ENCODE assay signal across 39 cellular contexts in the genomic region with DNA sequence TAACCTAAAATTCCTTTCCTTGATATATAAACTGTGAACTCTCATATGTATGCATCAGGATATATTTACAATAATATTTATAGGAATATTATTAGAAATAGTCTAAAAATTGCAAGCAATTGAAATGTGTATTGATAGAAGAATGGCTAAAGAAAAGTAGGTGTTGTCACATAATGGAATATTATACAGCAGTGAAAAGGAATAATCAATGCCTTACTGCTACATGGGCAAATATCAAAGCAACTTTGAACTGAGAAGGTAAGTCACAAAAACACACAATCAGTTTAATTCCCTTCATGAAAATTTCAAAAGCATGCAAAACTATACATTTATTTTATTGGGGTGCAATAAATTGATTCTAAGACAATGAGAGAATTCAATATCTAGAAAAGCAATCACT.
"Had no signal": no experiment of that assay in that cellular context is flagged by ENCODE, and none has a peak within 500 bp of the region (broad histone marks: within the 10 kb centered on the region; RNA-seq: fewer than 3 reads in every experiment).

No MANE protein-coding gene starts in this region.

- H3K27me3 ChIP-seq: adrenal gland, ascending aorta, body of pancreas, brain microvascular endothelial cell, breast epithelium, cardiac muscle cell had no signal

- H3K36me3 Mint-ChIP-seq: activated naive CD8-positive, alpha-beta T cell treated with anti-CD3 and anti-CD28 coated beads for 36 hours; brain had no signal

- ATAC-seq: activated naive CD4-positive, alpha-beta T cell treated with anti-CD3 and anti-CD28 coated beads, Interleukin-2, amount 50 U/mL, for 72 hours; activated naive CD8-positive, alpha-beta T cell treated with anti-CD3 and anti-CD28 coated beads, Interleukin-2, amount 50 U/mL, for 24 hours; activated T-cell treated with anti-CD3 and anti-CD28 coated beads, Interleukin-2, amount 50 U/mL, for 4 hours; activated T-cell treated with anti-CD3 and anti-CD28 coated beads, Interleukin-2, amount 50 U/mL, for 72 hours; activated T-helper 17 cell treated with anti-CD3 and anti-CD28 coated beads, Interleukin-2, amount 50 U/mL, for 72 hours; body of pancreas had no signal

- H3K27ac Mint-ChIP-seq: activated naive CD4-positive, alpha-beta T cell treated with anti-CD3 and anti-CD28 coated beads for 36 hours; activated naive CD4-positive, alpha-beta T cell treated with anti-CD3 and anti-CD28 coated beads, Interleukin-2, amount 10 ng/mL, durations not matched to agents 7 days and 5 days; activated naive CD4-positive, alpha-beta T cell treated with anti-CD3 and anti-CD28 coated beads, Interleukin-2, amount 50 U/mL, for 24 hours; activated naive CD4-positive, alpha-beta T cell treated with anti-CD3 and anti-CD28 coated beads, Interleukin-2, amount 50 U/mL, for 72 hours; activated naive CD8-positive, alpha-beta T cell; activated naive CD8-positive, alpha-beta T cell treated with anti-CD3 and anti-CD28 coated beads for 36 hours; activated naive CD8-positive, alpha-beta T cell treated with anti-CD3 and anti-CD28 coated beads, Interleukin-2, amount 10 ng/mL, durations not matched to agents 7 days and 5 days; activated naive CD8-positive, alpha-beta T cell treated with anti-CD3 and anti-CD28 coated beads, Interleukin-2, amount 50 U/mL, for 24 hours; activated T-cell treated with anti-CD3 and anti-CD28 coated beads, Interleukin-2, amount 50 U/mL, for 24 hours; activated T-cell treated with anti-CD3 and anti-CD28 coated beads, Interleukin-2, amount 50 U/mL, for 72 hours; activated T-helper 1 cell treated with anti-CD3 and anti-CD28 coated beads, Interleukin-12 subunit alpha, Interleukin-12 subunit beta, Interleukin-2, Interleukin-4 antibody, amounts not matched to agents 30 ng/mL and 10 ng/mL and 1 ng/mL, durations not matched to agents 14 hours and 24 hours and 36 hours; activated T-helper 17 cell treated with anti-CD3 and anti-CD28 coated beads, Interleukin-2, amount 50 U/mL, for 72 hours; activated T-helper 2 cell treated with anti-CD3 and anti-CD28 coated beads, Interferon-gamma antibody, Interleukin-2, Interleukin-4, amounts not matched to agents 10 μg/mL and 5 μg/mL and 100 μg/mL, durations not matched to agents 14 hours and 24 hours and 36 hours; brain had no signal

- FAIRE-seq: astrocyte, bronchial epithelial cell had no signal

- H3K36me3 ChIP-seq: adrenal gland, ascending aorta, brain microvascular endothelial cell, breast epithelium, cardiac muscle cell had no signal

- DNase-seq: activated effector memory CD4-positive, alpha-beta T cell treated with anti-CD3 and anti-CD28 coated beads, Interleukin-2, amount 50 U/mL, for 16 hours; activated effector memory CD4-positive, alpha-beta T cell treated with Interleukin-2 at 50 U/mL for 16 hours; activated gamma-delta T cell; activated gamma-delta T cell treated with Interleukin-2 at 50 U/mL for 16 hours; activated naive CD4-positive, alpha-beta T cell; activated naive CD4-positive, alpha-beta T cell treated with anti-CD3 and anti-CD28 coated beads for 36 hours; activated naive CD4-positive, alpha-beta T cell treated with anti-CD3 and anti-CD28 coated beads, Interleukin-2, amount 10 ng/mL, durations not matched to agents 7 days and 5 days; activated naive CD4-positive, alpha-beta T cell treated with anti-CD3 and anti-CD28 coated beads, Interleukin-2, amount 50 U/mL, for 16 hours; activated naive CD4-positive, alpha-beta T cell treated with Interleukin-2 at 50 U/mL for 16 hours; activated naive CD8-positive, alpha-beta T cell treated with anti-CD3 and anti-CD28 coated beads for 36 hours; activated naive CD8-positive, alpha-beta T cell treated with anti-CD3 and anti-CD28 coated beads, Interleukin-2, amount 10 ng/mL, durations not matched to agents 7 days and 5 days; activated naive CD8-positive, alpha-beta T cell treated with anti-CD3 and anti-CD28 coated beads, Interleukin-2, amount 50 U/mL, for 24 hours; activated T-cell treated with anti-CD3 and anti-CD28 coated beads, Interleukin-2, amount 50 U/mL, for 24 hours; activated T-cell treated with anti-CD3 and anti-CD28 coated beads, Interleukin-2, amount 50 U/mL, for 4 hours; activated T-cell treated with anti-CD3 and anti-CD28 coated beads, Interleukin-2, amount 50 U/mL, for 48 hours; activated T-cell treated with anti-CD3 and anti-CD28 coated beads, Interleukin-2, amount 50 U/mL, for 72 hours; adrenal gland; amniotic stem cell; amygdala; anterior cingulate cortex; aorta; body of pancreas; brain microvascular endothelial cell; caudate nucleus; central memory CD4-positive, alpha-beta T cell; cerebellar nuclear complex had no signal

- H3K4me3 ChIP-seq: adrenal gland, ascending aorta, body of pancreas, breast epithelium, cardiac muscle cell had no signal

- H3K27ac ChIP-seq: adrenal gland, ascending aorta, body of pancreas, brain microvascular endothelial cell, breast epithelium, cardiac muscle cell had no signal

- H3K4me3 Mint-ChIP-seq: activated naive CD4-positive, alpha-beta T cell treated with anti-CD3 and anti-CD28 coated beads for 36 hours; activated naive CD4-positive, alpha-beta T cell treated with anti-CD3 and anti-CD28 coated beads, Interleukin-2, amount 10 ng/mL, durations not matched to agents 7 days and 5 days; activated naive CD4-positive, alpha-beta T cell treated with anti-CD3 and anti-CD28 coated beads, Interleukin-2, amount 50 U/mL, for 24 hours; activated naive CD8-positive, alpha-beta T cell; activated naive CD8-positive, alpha-beta T cell treated with anti-CD3 and anti-CD28 coated beads for 36 hours; activated naive CD8-positive, alpha-beta T cell treated with anti-CD3 and anti-CD28 coated beads, Interleukin-2, amount 10 ng/mL, durations not matched to agents 7 days and 5 days; activated naive CD8-positive, alpha-beta T cell treated with anti-CD3 and anti-CD28 coated beads, Interleukin-2, amount 50 U/mL, for 24 hours; activated T-cell treated with anti-CD3 and anti-CD28 coated beads, Interleukin-2, amount 50 U/mL, for 24 hours; activated T-cell treated with anti-CD3 and anti-CD28 coated beads, Interleukin-2, amount 50 U/mL, for 4 hours; activated T-cell treated with anti-CD3 and anti-CD28 coated beads, Interleukin-2, amount 50 U/mL, for 72 hours; activated T-helper 1 cell treated with anti-CD3 and anti-CD28 coated beads, Interleukin-12 subunit alpha, Interleukin-12 subunit beta, Interleukin-2, Interleukin-4 antibody, amounts not matched to agents 30 ng/mL and 10 ng/mL and 1 ng/mL, durations not matched to agents 14 hours and 24 hours and 36 hours; activated T-helper 17 cell treated with anti-CD3 and anti-CD28 coated beads, Interleukin-2, amount 50 U/mL, for 72 hours; brain; central memory CD8-positive, alpha-beta T cell had no signal

- H3K4me1 ChIP-seq: adrenal gland, ascending aorta, body of pancreas, breast epithelium had no signal

- H3K27me3 Mint-ChIP-seq: activated naive CD4-positive, alpha-beta T cell treated with anti-CD3 and anti-CD28 coated beads, Interleukin-2, amount 50 U/mL, for 24 hours; activated naive CD8-positive, alpha-beta T cell; activated naive CD8-positive, alpha-beta T cell treated with anti-CD3 and anti-CD28 coated beads for 36 hours; activated naive CD8-positive, alpha-beta T cell treated with anti-CD3 and anti-CD28 coated beads, Interleukin-2, amount 10 ng/mL, durations not matched to agents 7 days and 5 days; activated naive CD8-positive, alpha-beta T cell treated with anti-CD3 and anti-CD28 coated beads, Interleukin-2, amount 50 U/mL, for 24 hours; activated T-cell treated with anti-CD3 and anti-CD28 coated beads, Interleukin-2, amount 50 U/mL, for 24 hours; central memory CD8-positive, alpha-beta T cell had no signal

- H3K4me1 Mint-ChIP-seq: activated naive CD4-positive, alpha-beta T cell treated with anti-CD3 and anti-CD28 coated beads, Interleukin-2, amount 10 ng/mL, durations not matched to agents 7 days and 5 days; activated naive CD4-positive, alpha-beta T cell treated with anti-CD3 and anti-CD28 coated beads, Interleukin-2, amount 50 U/mL, for 24 hours; activated naive CD8-positive, alpha-beta T cell treated with anti-CD3 and anti-CD28 coated beads for 36 hours; activated naive CD8-positive, alpha-beta T cell treated with anti-CD3 and anti-CD28 coated beads, Interleukin-2, amount 10 ng/mL, durations not matched to agents 7 days and 5 days; activated naive CD8-positive, alpha-beta T cell treated with anti-CD3 and anti-CD28 coated beads, Interleukin-2, amount 50 U/mL, for 24 hours; activated T-helper 17 cell treated with anti-CD3 and anti-CD28 coated beads, Interleukin-2, amount 50 U/mL, for 72 hours; brain; central memory CD8-positive, alpha-beta T cell had no signal

- H3K9me3 ChIP-seq: adrenal gland, body of pancreas had no signal
